ENCODE assay signal across 8 cellular contexts in the genomic region with DNA sequence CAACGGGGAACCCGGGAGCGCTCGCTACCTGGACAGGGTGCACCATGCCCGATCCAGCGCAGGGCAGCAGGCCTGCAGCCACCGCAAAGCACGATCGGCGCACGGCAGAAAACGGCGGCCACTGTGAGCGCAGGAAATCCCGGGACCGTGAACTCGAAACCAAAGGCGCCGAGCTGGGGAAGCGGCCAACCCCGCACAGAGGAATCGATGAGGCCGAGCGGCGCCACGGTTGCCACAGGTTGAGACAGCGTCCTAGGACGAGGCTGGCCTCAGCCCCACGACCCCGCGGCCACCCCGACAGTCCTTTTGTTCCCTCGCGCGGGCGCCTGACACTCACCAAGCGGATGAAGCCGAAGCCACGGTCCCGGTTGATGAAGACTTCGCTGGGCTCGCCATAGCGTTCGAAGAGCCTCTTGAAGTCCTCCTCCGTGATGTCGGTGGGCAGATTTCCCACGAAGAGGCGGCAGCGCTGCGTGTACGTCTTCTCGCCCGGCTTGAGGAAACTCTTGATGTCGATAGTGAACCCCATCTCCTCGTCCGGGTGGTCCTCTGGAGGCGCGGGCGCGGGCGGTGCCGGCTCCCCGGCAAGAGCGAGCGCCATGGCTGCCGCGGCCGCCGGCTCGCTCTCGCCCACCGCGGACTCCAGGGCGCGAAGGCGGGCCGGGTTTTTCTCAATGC. TPM values are rescaled to one million over a fixed set of nuclear protein-coding genes. Genes with fewer than 3 reads are reported as not detected.
DNase-seq lines count a peak whose midpoint lies in the region; ATAC-seq and TF ChIP-seq lines count a peak whose summit lies in the region.

No MANE protein-coding gene starts in this region.

- CTCF ChIA-PET in WTC11 (lab: Charles Lee), result interaction anchor here (1.5 kb wide), 1 partner anchor 36 kb away, joined by 3 read pairs; no protein-coding TSS in a partner anchor
- CTCF ChIA-PET in mammary epithelial cell (lab: Charles Lee; ENCODE audit: low non-redundant PET), result no interaction called here

- H3K4me3 Mint-ChIP-seq in IgD-negative memory B cell (peak overlapping the region; percentile 98 to 99 (median 99)), WTC11 (peak overlapping the region; percentile 97)

- peak overlapping the region; percentile 93 for H3K9ac ChIP-seq in mammary epithelial cell (ENCODE audit: insufficient read depth, low read length)

- TF ChIP-seq POLR2A in spleen (IDR thresholded peaks at IDR 0.05), result no peak

- H3K9me3 Mint-ChIP-seq in IgD-negative memory B cell, result peaks cover 0 to 3% (median 0%) of the 10 kb centered on the region in 3 donors
- H3K9me3 Mint-ChIP-seq in WTC11, result peaks cover 4% of the 10 kb centered on the region; the same call in 1 of the 2 replicates

- DNase-seq in D341Med (ENCODE audit: low spot score) (peak; percentile 59), WTC11 (ENCODE audit: low spot score) (peak; percentile 39), mammary epithelial cell (peak; percentile 44), iris pigment epithelial cell (ENCODE audit: low read depth) (peak; percentile 66), spleen (peak; percentile 94), cortex of kidney (lab: John Stamatoyannopoulos, UW) (no peak)

- in situ Hi-C loops in mammary epithelial cell (cut with MboI; ENCODE audit: low sequenced_read_pairs in 2 of 2), result no loop called here

- H3K27me3 Mint-ChIP-seq in IgD-negative memory B cell (peaks cover 3% of the 10 kb centered on the region), WTC11 (ENCODE audit: low read depth) (peaks cover 6% of the 10 kb centered on the region)

- H4K20me1 ChIP-seq in mammary epithelial cell (ENCODE audit: insufficient read depth, low read length), result no peaks in the 10 kb centered on the region

- H3K27me3 ChIP-seq in mammary epithelial cell (ENCODE audit: insufficient read depth, low read length) (no peaks in the 10 kb centered on the region), spleen (replicated peaks in 1 of 7) (no peaks in the 10 kb centered on the region)

- intact Hi-C loops in mammary epithelial cell (cut with micrococcal nuclease), result loop anchor here (2.0 kb wide), 1 partner anchor 81 kb away; a partner anchor contains a TSS
- intact Hi-C loops in spleen (cut with DNase I; ENCODE audit: low total_unique reads), result loop anchor here (5.0 kb wide), 1 partner anchor 80 kb away; a partner anchor contains a TSS

- WGBS in mammary epithelial cell (ENCODE audit: low coverage, missing lambda C conversion rate), result under 1% methylated on average over 36 of the region's 77 CpGs
- 0 to 1% (median 0%) methylated on average over 27 to 77 of the region's 77 CpGs for WGBS in spleen, 5 donors

- H2AFZ ChIP-seq in mammary epithelial cell (ENCODE audit: low read depth, low read length), result peak overlapping the region; percentile 94

- peaks cover 28% of the 10 kb centered on the region for H3K79me2 ChIP-seq in mammary epithelial cell (ENCODE audit: insufficient read depth, low read length)

- peaks cover 3% of the 10 kb centered on the region for H3K4me1 ChIP-seq in mammary epithelial cell (ENCODE audit: insufficient read depth, low read length)
- H3K4me1 ChIP-seq in spleen, result peaks cover 0 to 32% (median 13%) of the 10 kb centered on the region in 6 donors

- H3K36me3 ChIP-seq in mammary epithelial cell (ENCODE audit: insufficient read depth, low read length), result no peaks in the 10 kb centered on the region
- H3K36me3 ChIP-seq in spleen, result peaks cover 0 to 7% (median 0%) of the 10 kb centered on the region in 6 donors

- H3K27ac Mint-ChIP-seq in IgD-negative memory B cell (peak overlapping the region; percentile 98 to 100 (median 99)), WTC11 (peak overlapping the region; percentile 96)

- H3K4me1 Mint-ChIP-seq in IgD-negative memory B cell (peaks cover 6 to 10% (median 6%) of the 10 kb centered on the region in 3 donors), WTC11 (peaks cover 6% of the 10 kb centered on the region; the same call in 1 of the 2 replicates)

- dilution Hi-C loops in mammary epithelial cell (cut with HindIII; ENCODE audit: low sequenced_read_pairs), result loop anchor here (5.0 kb wide), 1 partner anchor 70 kb away; no protein-coding TSS in a partner anchor

- H3K27ac ChIP-seq in mammary epithelial cell (ENCODE audit: insufficient read depth, low read depth, low read length) (peak overlapping the region; percentile 92), spleen (peak overlapping the region; percentile 87 to 98 (median 96))

- POLR2A ChIA-PET in WTC11 (lab: Charles Lee), result interaction anchor here (0.6 to 1.5 kb wide), 2 partner anchors 82 to 1416 kb away, joined by 3 to 5 read pairs; a partner anchor contains a TSS

- no TSS peak for BruUV-seq in mammary epithelial cell (replicated peaks; lab: Mats Ljungman, UMichigan)

- H3K4me3 ChIP-seq in mammary epithelial cell (replicated peaks in 1 of 3; ENCODE audit: insufficient read depth in 1 of 3, low read depth in 2 of 3, low read length in 3 of 3) (peak overlapping the region; percentile 80 to 98 (median 90)), spleen (peak overlapping the region; percentile 58 to 90 (median 80))

- TF ChIP-seq CTCF in WTC11 (IDR thresholded peaks at IDR 0.05) (no peak), mammary epithelial cell (conservative IDR thresholded peaks at IDR 0.05 in 1 of 2, IDR thresholded peaks at IDR 0.05 in 1 of 2; ENCODE audit: extremely low read depth in 1 of 2, insufficient read depth in 1 of 2, low read depth in 1 of 2, low read length in 2 of 2) (peak in 1 of 2 donors; percentile 6), spleen (IDR thresholded peaks at IDR 0.05 in 8 of 11, conservative IDR thresholded peaks at IDR 0.05 in 3 of 11) (no peak)

- H3K9me3 ChIP-seq in mammary epithelial cell (replicated peaks; ENCODE audit: insufficient read depth, low read length) (no peaks in the 10 kb centered on the region), spleen (no peaks in the 10 kb centered on the region)

- H3K4me2 ChIP-seq in mammary epithelial cell (ENCODE audit: insufficient read depth, low read depth, low read length), result peak overlapping the region; percentile 87

- ATAC-seq in GM21515 (IDR thresholded peaks at IDR 0.05; ENCODE audit: unreplicated experiment) (peak; percentile 44), WTC11 (peak; percentile 34)

- H3K36me3 Mint-ChIP-seq in IgD-negative memory B cell (peaks cover 1% of the 10 kb centered on the region), WTC11 (peaks cover 20% of the 10 kb centered on the region)

TF ChIP-seq in WTC11, 78 proteins besides CTCF, POLR2A, EP300 and RAD21 (continues in another document):
- TF ChIP-seq TEAD4 (CRISPR knock-in tag; IDR thresholded peaks at IDR 0.05) (peak; percentile 35; the same call in 1 of the 2 replicates), SP1 (CRISPR knock-in tag; conservative IDR thresholded peaks at IDR 0.05) (0 out of 2 replicates have a peak, but pooled peaks have one; percentile 5), FOXK1 (CRISPR knock-in tag; IDR thresholded peaks at IDR 0.05) (no peak), HMGA2 (CRISPR knock-in tag; IDR thresholded peaks at IDR 0.05) (no peak), NR2C2 (CRISPR knock-in tag; IDR thresholded peaks at IDR 0.05) (no peak), RELA (CRISPR knock-in tag; IDR thresholded peaks at IDR 0.05; ENCODE audit: borderline replicate concordance) (no peak), ATF1 (CRISPR knock-in tag; IDR thresholded peaks at IDR 0.05) (no peak)
- TF ChIP-seq, protein P1, sequence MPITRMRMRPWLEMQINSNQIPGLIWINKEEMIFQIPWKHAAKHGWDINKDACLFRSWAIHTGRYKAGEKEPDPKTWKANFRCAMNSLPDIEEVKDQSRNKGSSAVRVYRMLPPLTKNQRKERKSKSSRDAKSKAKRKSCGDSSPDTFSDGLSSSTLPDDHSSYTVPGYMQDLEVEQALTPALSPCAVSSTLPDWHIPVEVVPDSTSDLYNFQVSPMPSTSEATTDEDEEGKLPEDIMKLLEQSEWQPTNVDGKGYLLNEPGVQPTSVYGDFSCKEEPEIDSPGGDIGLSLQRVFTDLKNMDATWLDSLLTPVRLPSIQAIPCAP (CRISPR knock-in tag; IDR thresholded peaks at IDR 0.05), result 0 out of 2 replicates have a peak, but pooled peaks have one; percentile 31
- TF ChIP-seq, protein P2, sequence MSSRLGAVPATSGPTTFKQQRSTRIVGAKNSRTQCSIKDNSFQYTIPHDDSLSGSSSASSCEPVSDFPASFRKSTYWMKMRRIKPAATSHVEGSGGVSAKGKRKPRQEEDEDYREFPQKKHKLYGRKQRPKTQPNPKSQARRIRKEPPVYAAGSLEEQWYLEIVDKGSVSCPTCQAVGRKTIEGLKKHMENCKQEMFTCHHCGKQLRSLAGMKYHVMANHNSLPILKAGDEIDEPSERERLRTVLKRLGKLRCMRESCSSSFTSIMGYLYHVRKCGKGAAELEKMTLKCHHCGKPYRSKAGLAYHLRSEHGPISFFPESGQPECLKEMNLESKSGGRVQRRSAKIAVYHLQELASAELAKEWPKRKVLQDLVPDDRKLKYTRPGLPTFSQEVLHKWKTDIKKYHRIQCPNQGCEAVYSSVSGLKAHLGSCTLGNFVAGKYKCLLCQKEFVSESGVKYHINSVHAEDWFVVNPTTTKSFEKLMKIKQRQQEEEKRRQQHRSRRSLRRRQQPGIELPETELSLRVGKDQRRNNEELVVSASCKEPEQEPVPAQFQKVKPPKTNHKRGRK (CRISPR knock-in tag; IDR thresholded peaks at IDR 0.05; ENCODE audit: borderline replicate concordance), result 0 out of 2 replicates have a peak, but pooled peaks have one; percentile 50

RNA-seq across cellular contexts. Expression of a gene that starts 0.6 kb away (rescaled TPM):
- polyA plus RNA-seq in IgD-negative memory B cell (50.3 TPM), mammary epithelial cell (34.6 TPM), spleen (10 to 100 TPM; 32.7 to 52.5 (median 39.5) TPM)
- total RNA-seq in WTC11 (2021) (67.5 to 101 TPM (median 99.2 TPM) in 3 replicates), mammary epithelial cell (10 to 100 TPM; 43.1 to 49.0 TPM), spleen (10 to 100 TPM; 52.9 to 79.8 (median 64.5) TPM)
- 31.8 TPM for polyA minus RNA-seq in mammary epithelial cell
